ENCODE assay signal across 1 cellular context in genomic region chr1:242710847-242711246, GRCh38.
TF ChIP-seq lines count a peak whose summit lies in the region.

No MANE protein-coding gene starts in this region.

TF ChIP-seq in GM23338, 12 proteins besides CTCF, POLR2A, EP300 and RAD21 (continued from another document):
- TF ChIP-seq, protein P1, sequence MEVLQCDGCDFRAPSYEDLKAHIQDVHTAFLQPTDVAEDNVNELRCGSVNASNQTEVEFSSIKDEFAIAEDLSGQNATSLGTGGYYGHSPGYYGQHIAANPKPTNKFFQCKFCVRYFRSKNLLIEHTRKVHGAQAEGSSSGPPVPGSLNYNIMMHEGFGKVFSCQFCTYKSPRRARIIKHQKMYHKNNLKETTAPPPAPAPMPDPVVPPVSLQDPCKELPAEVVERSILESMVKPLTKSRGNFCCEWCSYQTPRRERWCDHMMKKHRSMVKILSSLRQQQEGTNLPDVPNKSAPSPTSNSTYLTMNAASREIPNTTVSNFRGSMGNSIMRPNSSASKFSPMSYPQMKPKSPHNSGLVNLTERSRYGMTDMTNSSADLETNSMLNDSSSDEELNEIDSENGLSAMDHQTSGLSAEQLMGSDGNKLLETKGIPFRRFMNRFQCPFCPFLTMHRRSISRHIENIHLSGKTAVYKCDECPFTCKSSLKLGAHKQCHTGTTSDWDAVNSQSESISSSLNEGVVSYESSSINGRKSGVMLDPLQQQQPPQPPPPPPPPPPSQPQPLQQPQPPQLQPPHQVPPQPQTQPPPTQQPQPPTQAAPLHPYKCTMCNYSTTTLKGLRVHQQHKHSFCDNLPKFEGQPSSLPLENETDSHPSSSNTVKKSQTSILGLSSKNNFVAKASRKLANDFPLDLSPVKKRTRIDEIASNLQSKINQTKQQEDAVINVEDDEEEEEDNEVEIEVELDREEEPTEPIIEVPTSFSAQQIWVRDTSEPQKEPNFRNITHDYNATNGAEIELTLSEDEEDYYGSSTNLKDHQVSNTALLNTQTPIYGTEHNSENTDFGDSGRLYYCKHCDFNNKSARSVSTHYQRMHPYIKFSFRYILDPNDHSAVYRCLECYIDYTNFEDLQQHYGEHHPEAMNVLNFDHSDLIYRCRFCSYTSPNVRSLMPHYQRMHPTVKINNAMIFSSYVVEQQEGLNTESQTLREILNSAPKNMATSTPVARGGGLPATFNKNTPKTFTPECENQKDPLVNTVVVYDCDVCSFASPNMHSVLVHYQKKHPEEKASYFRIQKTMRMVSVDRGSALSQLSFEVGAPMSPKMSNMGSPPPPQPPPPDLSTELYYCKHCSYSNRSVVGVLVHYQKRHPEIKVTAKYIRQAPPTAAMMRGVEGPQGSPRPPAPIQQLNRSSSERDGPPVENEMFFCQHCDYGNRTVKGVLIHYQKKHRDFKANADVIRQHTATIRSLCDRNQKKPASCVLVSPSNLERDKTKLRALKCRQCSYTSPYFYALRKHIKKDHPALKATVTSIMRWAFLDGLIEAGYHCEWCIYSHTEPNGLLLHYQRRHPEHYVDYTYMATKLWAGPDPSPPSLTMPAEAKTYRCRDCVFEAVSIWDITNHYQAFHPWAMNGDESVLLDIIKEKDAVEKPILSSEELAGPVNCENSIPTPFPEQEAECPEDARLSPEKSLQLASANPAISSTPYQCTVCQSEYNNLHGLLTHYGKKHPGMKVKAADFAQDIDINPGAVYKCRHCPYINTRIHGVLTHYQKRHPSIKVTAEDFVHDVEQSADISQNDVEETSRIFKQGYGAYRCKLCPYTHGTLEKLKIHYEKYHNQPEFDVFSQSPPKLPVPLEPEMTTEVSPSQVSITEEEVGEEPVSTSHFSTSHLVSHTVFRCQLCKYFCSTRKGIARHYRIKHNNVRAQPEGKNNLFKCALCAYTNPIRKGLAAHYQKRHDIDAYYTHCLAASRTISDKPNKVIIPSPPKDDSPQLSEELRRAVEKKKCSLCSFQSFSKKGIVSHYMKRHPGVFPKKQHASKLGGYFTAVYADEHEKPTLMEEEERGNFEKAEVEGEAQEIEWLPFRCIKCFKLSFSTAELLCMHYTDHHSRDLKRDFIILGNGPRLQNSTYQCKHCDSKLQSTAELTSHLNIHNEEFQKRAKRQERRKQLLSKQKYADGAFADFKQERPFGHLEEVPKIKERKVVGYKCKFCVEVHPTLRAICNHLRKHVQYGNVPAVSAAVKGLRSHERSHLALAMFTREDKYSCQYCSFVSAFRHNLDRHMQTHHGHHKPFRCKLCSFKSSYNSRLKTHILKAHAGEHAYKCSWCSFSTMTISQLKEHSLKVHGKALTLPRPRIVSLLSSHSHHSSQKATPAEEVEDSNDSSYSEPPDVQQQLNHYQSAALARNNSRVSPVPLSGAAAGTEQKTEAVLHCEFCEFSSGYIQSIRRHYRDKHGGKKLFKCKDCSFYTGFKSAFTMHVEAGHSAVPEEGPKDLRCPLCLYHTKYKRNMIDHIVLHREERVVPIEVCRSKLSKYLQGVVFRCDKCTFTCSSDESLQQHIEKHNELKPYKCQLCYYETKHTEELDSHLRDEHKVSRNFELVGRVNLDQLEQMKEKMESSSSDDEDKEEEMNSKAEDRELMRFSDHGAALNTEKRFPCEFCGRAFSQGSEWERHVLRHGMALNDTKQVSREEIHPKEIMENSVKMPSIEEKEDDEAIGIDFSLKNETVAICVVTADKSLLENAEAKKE (CRISPR knock-in tag; IDR thresholded peaks at IDR 0.05), result no peak
- no peak for TF ChIP-seq EZH2 (IDR thresholded peaks at IDR 0.05; ENCODE audit: low read depth, unreplicated experiment)
- TF ChIP-seq JUNB (IDR thresholded peaks at IDR 0.05; ENCODE audit: unreplicated experiment), result no peak
- no peak for TF ChIP-seq CREB1 (CRISPR knock-in tag; IDR thresholded peaks at IDR 0.05; ENCODE audit: low read depth)
- no peak for TF ChIP-seq EZH2phosphoT487 (IDR thresholded peaks at IDR 0.05; ENCODE audit: unreplicated experiment)
- no peak for TF ChIP-seq ZNF114 (CRISPR knock-in tag; IDR thresholded peaks at IDR 0.05)
- no peak for TF ChIP-seq POLR2AphosphoS5 (IDR thresholded peaks at IDR 0.05; ENCODE audit: low read depth)
- TF ChIP-seq ETS1 (IDR thresholded peaks at IDR 0.05), result no peak
- no peak for TF ChIP-seq REST (IDR thresholded peaks at IDR 0.05; ENCODE audit: unreplicated experiment)
- no peak for TF ChIP-seq NANOG (IDR thresholded peaks at IDR 0.05; ENCODE audit: borderline replicate concordance)
- TF ChIP-seq STAT1 (IDR thresholded peaks at IDR 0.05; ENCODE audit: unreplicated experiment), result no peak
